ENCODE assay signal across 21 cellular contexts in genomic region chr2:196551014-196551413, GRCh38. TPM values are rescaled to one million over a fixed set of nuclear protein-coding genes. Genes with fewer than 3 reads are reported as not detected.
DNase-seq lines count a peak whose midpoint lies in the region; ATAC-seq and TF ChIP-seq lines count a peak whose summit lies in the region.
"Had no signal": no experiment of that assay in that cellular context is flagged by ENCODE, and none has a peak within 500 bp of the region (broad histone marks: within the 10 kb centered on the region; RNA-seq: fewer than 3 reads in every experiment).

No MANE protein-coding gene starts in this region.

- H2AK5ac ChIP-seq in H9 (ENCODE audit: insufficient read length, low read length) = no peak overlapping the region

- no peak overlapping the region for H2BK12ac ChIP-seq in H9 (ENCODE audit: insufficient read length, low read depth, low read length)

- H3K4me1 Mint-ChIP-seq in H9 (peaks cover 19 to 35% of the 10 kb centered on the region in 2 experiments), nephron (peaks cover 5% of the 10 kb centered on the region), immature natural killer cell (no peaks in the 10 kb centered on the region)
- H3K4me1 Mint-ChIP-seq: B cell, CD14-positive monocyte had no signal

- H2BK120ac ChIP-seq in H9 (ENCODE audit: low read depth, low read length, poor library complexity, severe bottlenecking) = no peak overlapping the region

- ATAC-seq in GM21576 (IDR thresholded peaks at IDR 0.05; ENCODE audit: unreplicated experiment) = no peak

- H3K9me3 ChIP-seq in H9 (ENCODE audit: control insufficient read depth, low read depth, low read length) = no peaks in the 10 kb centered on the region

- H4K8ac ChIP-seq in H9 (replicated peaks; ENCODE audit: insufficient read length, low read depth, low read length) = no peak overlapping the region

- H3K4me3 ChIP-seq in AG09309 (ENCODE audit: control insufficient read depth, low read depth, low read length) = no peak overlapping the region

- no peaks in the 10 kb centered on the region for H3K79me1 ChIP-seq in H9 (ENCODE audit: insufficient read depth, low read depth, low read length, poor library complexity, severe bottlenecking)

- H2AFZ ChIP-seq in H9 (ENCODE audit: low read length) = no peak overlapping the region

- H3K9me3 Mint-ChIP-seq in H9 = no peaks in the 10 kb centered on the region
- no peaks in the 10 kb centered on the region for H3K9me3 Mint-ChIP-seq in nephron
- H3K9me3 Mint-ChIP-seq in immature natural killer cell = peaks cover 0 to 3% (median 0%) of the 10 kb centered on the region in 6 donors
- H3K9me3 Mint-ChIP-seq: HFFc6 had no signal

- H4K20me1 ChIP-seq in H9 (ENCODE audit: control insufficient read depth, insufficient read depth, insufficient read length) = no peaks in the 10 kb centered on the region

- no peak overlapping the region for H3K27ac ChIP-seq in H9 (ENCODE audit: insufficient read length, low read depth, low read length)
- H3K27ac ChIP-seq: KMS-11 had no signal

- no peak for TF ChIP-seq CTCF in AG09309 (IDR thresholded peaks at IDR 0.05; ENCODE audit: control insufficient read depth, insufficient read depth, low read depth, low read length, missing control alignments)
- TF ChIP-seq CTCF in H9 (conservative IDR thresholded peaks at IDR 0.05) = no peak
- no peak for TF ChIP-seq CTCF in nephron (IDR thresholded peaks at IDR 0.05; ENCODE audit: unreplicated experiment in 3 of 3)

- no peaks in the 10 kb centered on the region for H3K27me3 Mint-ChIP-seq in H9 (ENCODE audit: low read depth)
- peaks cover 3% of the 10 kb centered on the region for H3K27me3 Mint-ChIP-seq in nephron (ENCODE audit: low read depth)
- peaks cover 1 to 4% (median 2%) of the 10 kb centered on the region in 3 donors for H3K27me3 Mint-ChIP-seq in immature natural killer cell (ENCODE audit: low read depth in 3 of 3)

- H3K79me2 ChIP-seq in H9 (ENCODE audit: insufficient read depth, low read length) = no peaks in the 10 kb centered on the region

- no peak overlapping the region for H3K23ac ChIP-seq in H9 (ENCODE audit: insufficient read length, low read depth, low read length)

- H3T11ph ChIP-seq in H9 (ENCODE audit: low read length) = no peak overlapping the region

- no peak overlapping the region for H4K91ac ChIP-seq in H9 (ENCODE audit: insufficient read length, low read depth, low read length)

- no peak overlapping the region for H3K4ac ChIP-seq in H9 (ENCODE audit: low read depth, low read length)

- no peak overlapping the region for H3K14ac ChIP-seq in H9 (ENCODE audit: insufficient read depth, low read length)

- H4K5ac ChIP-seq in H9 (ENCODE audit: insufficient read length, low read depth, low read length) = no peak overlapping the region

- no peak overlapping the region for H3K56ac ChIP-seq in H9 (ENCODE audit: insufficient read length, low read depth, low read length)

- H3K9ac ChIP-seq in H9 (ENCODE audit: extremely low read depth, insufficient read length, low read length) = no peak overlapping the region
- H3K9ac ChIP-seq: KMS-11 had no signal

- H3K4me1 ChIP-seq in H9 (ENCODE audit: insufficient read depth, low read length) = no peaks in the 10 kb centered on the region

- no peak overlapping the region for H3K18ac ChIP-seq in H9 (ENCODE audit: insufficient read length, low read depth, low read length)

- peak overlapping the region in 2 of 3 experiments; percentile 22; a peak in 2 of 7 replicates for H3K27ac Mint-ChIP-seq in H9
- peak overlapping the region in 2 of 3 experiments; percentile 25 to 30 for H3K27ac Mint-ChIP-seq in nephron
- H3K27ac Mint-ChIP-seq in immature natural killer cell = no peak overlapping the region
- H3K27ac Mint-ChIP-seq: B cell, CD14-positive monocyte, HFFc6 had no signal

- H3K4me2 ChIP-seq in H9 (ENCODE audit: insufficient read depth, insufficient read length, low read length) = no peak overlapping the region
- H3K4me2 ChIP-seq: KMS-11 had no signal

- no peaks in the 10 kb centered on the region for H3K36me3 Mint-ChIP-seq in H9 (ENCODE audit: insufficient read depth in 1 of 3, low read depth in 3 of 3)
- no peaks in the 10 kb centered on the region for H3K36me3 Mint-ChIP-seq in nephron (ENCODE audit: low read depth)
- no peaks in the 10 kb centered on the region for H3K36me3 Mint-ChIP-seq in immature natural killer cell
- H3K36me3 Mint-ChIP-seq: CD14-positive monocyte had no signal

- H2BK20ac ChIP-seq in H9 (ENCODE audit: low read depth, low read length, poor library complexity, severe bottlenecking) = no peak overlapping the region

- H2BK5ac ChIP-seq in H9 (ENCODE audit: insufficient read length, low read length) = no peak overlapping the region

- H3K23me2 ChIP-seq in H9 (ENCODE audit: insufficient read length, low read depth, low read length, poor library complexity, severe bottlenecking) = no peaks in the 10 kb centered on the region

- H2BK15ac ChIP-seq in H9 (ENCODE audit: low read depth, low read length) = no peak overlapping the region

- DNase-seq in AG09309 (ENCODE audit: low read depth) (peak; percentile 27), H9 (no peak), fibroblast of gingiva (ENCODE audit: low read depth) (peak; percentile 49), SHP77 treated with DMSO at 0.1 percent for 48 hours (lab: John Stamatoyannopoulos, UW) (no peak), immature natural killer cell (no peak)
- DNase-seq: 8988T, GDM1, HFFc6, IMR-90, MV-4-11, NCI-H1105 treated with DMSO at 0.1 percent for 48 hours, NCI-H2029 treated with DMSO at 0.1 percent for 48 hours, NCI-H2171, NCI-H345, NCI-H526, Right ventricle myocardium superior had no signal

- no peaks in the 10 kb centered on the region for H3K27me3 ChIP-seq in H9 (ENCODE audit: insufficient read depth, low read length)

- H3K4me3 Mint-ChIP-seq in H9 (no peak overlapping the region), nephron (no peak overlapping the region), immature natural killer cell (no peak overlapping the region)
- H3K4me3 Mint-ChIP-seq: B cell, CD14-positive monocyte, HFFc6 had no signal

RNA-seq across cellular contexts. Expression of gene HECW2, which starts 42.3 kb away (rescaled TPM):
- total RNA-seq in H9 (2021) = 3.9 and 4.2 TPM in 2 replicates
- under 1 TPM in 1 of 3 donors, not detected in 2; 0.18 TPM for polyA plus RNA-seq in immature natural killer cell

Comparison
In these comparisons a context has a peak if more than half of its experiments do, and no peak if none do; other contexts are left out.
1. DNase-seq: peak in AG09309 (single experiment) and fibroblast of gingiva (single experiment); none in H9 (single experiment), SHP77 treated with DMSO at 0.1 percent for 48 hours (single experiment) and immature natural killer cell (0 of 3).
2. H3K27ac Mint-ChIP-seq: peak in H9 (2 of 3) and nephron (2 of 3); none in immature natural killer cell (0 of 6).